ENCODE assay signal across 16 cellular contexts in genomic region chr1:168799918-168800605, GRCh38.
"Had no signal": no experiment of that assay in that cellular context is flagged by ENCODE, and none has a peak within 500 bp of the region (broad histone marks: within the 10 kb centered on the region; RNA-seq: fewer than 3 reads in every experiment).

No MANE protein-coding gene starts in this region.

- H3K27me3 ChIP-seq: ascending aorta, right atrium auricular region, upper lobe of left lung had no signal

- H3K4me3 ChIP-seq: ascending aorta, coronary artery, right atrium auricular region, upper lobe of left lung had no signal

- H3K9me3 Mint-ChIP-seq: activated CD4-positive, alpha-beta memory T cell treated with anti-CD3 and anti-CD28 coated beads, Interleukin-2, amount 10 ng/mL, durations not matched to agents 7 days and 5 days; activated T-cell treated with anti-CD3 and anti-CD28 coated beads, Interleukin-2, amount 50 U/mL, for 72 hours; memory B cell; neural crest cell had no signal

- H3K27ac Mint-ChIP-seq: activated CD4-positive, alpha-beta memory T cell treated with anti-CD3 and anti-CD28 coated beads, Interleukin-2, amount 10 ng/mL, durations not matched to agents 7 days and 5 days; activated CD4-positive, alpha-beta T cell treated with anti-CD3 and anti-CD28 coated beads for 36 hours; activated T-cell treated with anti-CD3 and anti-CD28 coated beads, Interleukin-2, amount 50 U/mL, for 72 hours; memory B cell had no signal

- FAIRE-seq: endothelial cell of umbilical vein had no signal

- H3K4me1 Mint-ChIP-seq: activated CD4-positive, alpha-beta memory T cell treated with anti-CD3 and anti-CD28 coated beads, Interleukin-2, amount 10 ng/mL, durations not matched to agents 7 days and 5 days; activated CD4-positive, alpha-beta T cell treated with anti-CD3 and anti-CD28 coated beads for 36 hours; memory B cell had no signal

- H3K9me3 ChIP-seq: ascending aorta, right atrium auricular region, upper lobe of left lung had no signal

- H3K4me3 Mint-ChIP-seq: activated CD4-positive, alpha-beta memory T cell treated with anti-CD3 and anti-CD28 coated beads, Interleukin-2, amount 10 ng/mL, durations not matched to agents 7 days and 5 days; activated CD4-positive, alpha-beta T cell treated with anti-CD3 and anti-CD28 coated beads for 36 hours; activated T-cell treated with anti-CD3 and anti-CD28 coated beads, Interleukin-2, amount 50 U/mL, for 72 hours; memory B cell; neural crest cell had no signal

- H3K36me3 ChIP-seq: ascending aorta, right atrium auricular region, upper lobe of left lung had no signal

- ATAC-seq: activated CD4-positive, alpha-beta T cell treated with anti-CD3 and anti-CD28 coated beads for 36 hours; activated T-cell treated with anti-CD3 and anti-CD28 coated beads, Interleukin-2, amount 50 U/mL, for 72 hours; left cardiac atrium had no signal

- H3K27ac ChIP-seq: ascending aorta, coronary artery, right atrium auricular region, upper lobe of left lung had no signal

- H3K4me1 ChIP-seq: ascending aorta, right atrium auricular region had no signal

- DNase-seq: activated CD4-positive, alpha-beta memory T cell treated with anti-CD3 and anti-CD28 coated beads, Interleukin-2, amount 10 ng/mL, durations not matched to agents 7 days and 5 days; activated CD4-positive, alpha-beta T cell treated with anti-CD3 and anti-CD28 coated beads for 36 hours; activated T-cell treated with anti-CD3 and anti-CD28 coated beads, Interleukin-2, amount 50 U/mL, for 72 hours; effector CD4-positive, alpha-beta T cell; foreskin melanocyte; left cardiac atrium; stimulated activated CD4-positive, alpha-beta T cell treated with anti-CD3 and anti-CD28 coated beads, Interleukin-1b, Interleukin-23, amount 100 ng/mL, for 48 hours; stimulated activated naive CD4-positive, alpha-beta T cell treated with Interleukin-2 at 50 U/mL for 16 hours; T-helper 9 cell; upper lobe of left lung had no signal

- H3K36me3 Mint-ChIP-seq: memory B cell had no signal
